In the genomic region with DNA sequence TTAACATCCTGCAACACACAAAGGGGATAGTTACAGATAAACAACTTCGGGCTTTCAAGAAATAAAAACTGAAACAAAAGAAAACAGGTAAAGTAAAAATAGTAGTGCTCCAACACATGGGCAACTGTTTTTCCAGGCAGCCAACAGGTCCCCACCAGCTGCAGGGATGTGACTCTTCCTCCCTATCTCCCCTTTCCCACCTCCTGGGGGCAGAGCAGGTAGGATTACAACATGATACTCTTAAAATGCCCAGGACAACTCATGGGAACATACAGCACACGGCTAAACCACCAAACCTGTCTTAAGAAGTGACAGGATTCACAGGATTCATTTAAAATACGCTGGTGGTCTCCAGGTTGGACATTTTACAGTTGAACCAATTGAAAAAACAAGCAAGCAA, we compare ENCODE assay signal across 18 cellular contexts.
"Had no signal": no experiment of that assay in that cellular context is flagged by ENCODE, and none has a peak within 500 bp of the region (broad histone marks: within the 10 kb centered on the region; RNA-seq: fewer than 3 reads in every experiment).

No MANE protein-coding gene starts in this region.

- ATAC-seq: activated T-cell treated with anti-CD3 and anti-CD28 coated beads, Interleukin-2, amount 50 U/mL, for 4 hours; K562; T-helper 17 cell had no signal

- DNase-seq: activated CD4-positive, alpha-beta memory T cell treated with anti-CD3 and anti-CD28 coated beads for 36 hours; activated CD4-positive, CD25-positive, alpha-beta regulatory T cell; activated CD8-positive, alpha-beta memory T cell treated with anti-CD3 and anti-CD28 coated beads for 24 hours; activated effector memory CD4-positive, alpha-beta T cell treated with anti-CD3 and anti-CD28 coated beads, Interleukin-2, amount 50 U/mL, for 16 hours; activated naive CD4-positive, alpha-beta T cell treated with Interleukin-2 at 50 U/mL for 16 hours; activated T-cell treated with anti-CD3 and anti-CD28 coated beads, Interleukin-2, amount 50 U/mL, for 4 hours; amygdala; Karpas-422; MM.1S; NCI-H1105 treated with DMSO at 0.1 percent for 48 hours; NCI-H1436 treated with DMSO at 0.1 percent for 48 hours; NCI-H1930; NCI-H446; NCI-H748 treated with DMSO at 0.1 percent for 48 hours; SIG-M5; T-helper 17 cell; T-helper 9 cell had no signal
